2 cellular contexts compared by ENCODE assay signal in the genomic region with DNA sequence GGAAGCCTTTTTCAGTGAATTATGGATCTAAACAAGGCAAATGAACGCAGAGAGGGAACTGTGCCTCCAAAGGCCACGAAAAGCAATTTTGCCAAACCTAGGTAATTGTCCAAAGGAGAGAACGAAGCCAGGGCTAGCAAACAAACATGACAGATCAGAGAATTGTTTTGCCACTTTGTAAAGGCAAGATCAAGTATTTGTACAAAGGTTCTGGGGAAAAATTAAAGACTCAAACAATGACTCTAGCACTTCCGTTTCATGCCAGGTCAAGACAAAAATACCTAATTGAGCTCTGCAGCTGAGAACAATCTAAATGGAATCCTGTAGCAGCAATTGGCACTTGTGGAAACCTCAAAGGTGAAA.
TF ChIP-seq lines count a peak whose summit lies in the region.

No MANE protein-coding gene starts in this region.

TF ChIP-seq in liver, 16 proteins besides CTCF, POLR2A, EP300 and RAD21 (continued from another document):
- TF ChIP-seq, protein P1, sequence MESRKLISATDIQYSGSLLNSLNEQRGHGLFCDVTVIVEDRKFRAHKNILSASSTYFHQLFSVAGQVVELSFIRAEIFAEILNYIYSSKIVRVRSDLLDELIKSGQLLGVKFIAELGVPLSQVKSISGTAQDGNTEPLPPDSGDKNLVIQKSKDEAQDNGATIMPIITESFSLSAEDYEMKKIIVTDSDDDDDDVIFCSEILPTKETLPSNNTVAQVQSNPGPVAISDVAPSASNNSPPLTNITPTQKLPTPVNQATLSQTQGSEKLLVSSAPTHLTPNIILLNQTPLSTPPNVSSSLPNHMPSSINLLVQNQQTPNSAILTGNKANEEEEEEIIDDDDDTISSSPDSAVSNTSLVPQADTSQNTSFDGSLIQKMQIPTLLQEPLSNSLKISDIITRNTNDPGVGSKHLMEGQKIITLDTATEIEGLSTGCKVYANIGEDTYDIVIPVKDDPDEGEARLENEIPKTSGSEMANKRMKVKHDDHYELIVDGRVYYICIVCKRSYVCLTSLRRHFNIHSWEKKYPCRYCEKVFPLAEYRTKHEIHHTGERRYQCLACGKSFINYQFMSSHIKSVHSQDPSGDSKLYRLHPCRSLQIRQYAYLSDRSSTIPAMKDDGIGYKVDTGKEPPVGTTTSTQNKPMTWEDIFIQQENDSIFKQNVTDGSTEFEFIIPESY (IDR thresholded peaks at IDR 0.05): no peak

TF ChIP-seq in HepG2, 621 proteins besides CTCF, POLR2A, EP300 and RAD21 (continued from another document):
- TF ChIP-seq TEF (CRISPR knock-in tag; IDR thresholded peaks at IDR 0.05): no peak
- no peak for TF ChIP-seq ZNF33B (CRISPR knock-in tag; IDR thresholded peaks at IDR 0.05)
- no peak for TF ChIP-seq BRF2 (CRISPR knock-in tag; IDR thresholded peaks at IDR 0.05)
